In genomic region chr6:42781811-42782688, GRCh38 we compare ENCODE assay signal across 8 cellular contexts. TPM values are rescaled to one million over a fixed set of nuclear protein-coding genes. Genes with fewer than 3 reads are reported as not detected.
A peak's percentile ranks its signal among the peaks of the same experiment; 100 is the strongest.
DNase-seq lines count a peak whose midpoint lies in the region; ATAC-seq and TF ChIP-seq lines count a peak whose summit lies in the region.

A gene with protein sequence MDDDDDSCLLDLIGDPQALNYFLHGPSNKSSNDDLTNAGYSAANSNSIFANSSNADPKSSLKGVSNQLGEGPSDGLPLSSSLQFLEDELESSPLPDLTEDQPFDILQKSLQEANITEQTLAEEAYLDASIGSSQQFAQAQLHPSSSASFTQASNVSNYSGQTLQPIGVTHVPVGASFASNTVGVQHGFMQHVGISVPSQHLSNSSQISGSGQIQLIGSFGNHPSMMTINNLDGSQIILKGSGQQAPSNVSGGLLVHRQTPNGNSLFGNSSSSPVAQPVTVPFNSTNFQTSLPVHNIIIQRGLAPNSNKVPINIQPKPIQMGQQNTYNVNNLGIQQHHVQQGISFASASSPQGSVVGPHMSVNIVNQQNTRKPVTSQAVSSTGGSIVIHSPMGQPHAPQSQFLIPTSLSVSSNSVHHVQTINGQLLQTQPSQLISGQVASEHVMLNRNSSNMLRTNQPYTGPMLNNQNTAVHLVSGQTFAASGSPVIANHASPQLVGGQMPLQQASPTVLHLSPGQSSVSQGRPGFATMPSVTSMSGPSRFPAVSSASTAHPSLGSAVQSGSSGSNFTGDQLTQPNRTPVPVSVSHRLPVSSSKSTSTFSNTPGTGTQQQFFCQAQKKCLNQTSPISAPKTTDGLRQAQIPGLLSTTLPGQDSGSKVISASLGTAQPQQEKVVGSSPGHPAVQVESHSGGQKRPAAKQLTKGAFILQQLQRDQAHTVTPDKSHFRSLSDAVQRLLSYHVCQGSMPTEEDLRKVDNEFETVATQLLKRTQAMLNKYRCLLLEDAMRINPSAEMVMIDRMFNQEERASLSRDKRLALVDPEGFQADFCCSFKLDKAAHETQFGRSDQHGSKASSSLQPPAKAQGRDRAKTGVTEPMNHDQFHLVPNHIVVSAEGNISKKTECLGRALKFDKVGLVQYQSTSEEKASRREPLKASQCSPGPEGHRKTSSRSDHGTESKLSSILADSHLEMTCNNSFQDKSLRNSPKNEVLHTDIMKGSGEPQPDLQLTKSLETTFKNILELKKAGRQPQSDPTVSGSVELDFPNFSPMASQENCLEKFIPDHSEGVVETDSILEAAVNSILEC (plus strand): TSS chr6:42782052. CDS start chr6:42822023, 39,971 bp downstream.

- CTCF ChIA-PET in RWPE1 (lab: Yijun Ruan, JAX), result interaction anchor here (1.1 kb wide), 1 partner anchor 39 kb away, joined by 4 read pairs; no protein-coding TSS in a partner anchor

- H3K27me3 Mint-ChIP-seq in activated T-helper 2 cell treated with anti-CD3 and anti-CD28 coated beads, Interferon-gamma antibody, Interleukin-2, Interleukin-4, amounts not matched to agents 10 μg/mL and 5 μg/mL and 100 μg/mL, durations not matched to agents 14 hours and 24 hours and 36 hours (ENCODE audit: low read depth), result no peaks in the 10 kb centered on the region
- H3K27me3 Mint-ChIP-seq in natural killer cell treated with Interleukin-12 subunit alpha and Interleukin-12 subunit beta and Interleukin-15 and Interleukin-18, amount 100 ng/mL, for 72 hours, result no peaks in the 10 kb centered on the region

- POLR2A ChIA-PET in RWPE1 (lab: Yijun Ruan, JAX; ENCODE audit: low non-redundant PET), result interaction anchor here (0.9 to 1.7 kb wide), 5 partner anchors 12 to 147 kb away, joined by 3 to 13 read pairs (median 3); partner anchors contain the start of genes CNPY3 and TBCC

- intact Hi-C loops in activated T-helper 2 cell treated with anti-CD3 and anti-CD28 coated beads, Interferon-gamma antibody, Interleukin-2, Interleukin-4, amounts not matched to agents 10 μg/mL and 5 μg/mL and 100 μg/mL, durations not matched to agents 14 hours and 24 hours and 36 hours (cut with micrococcal nuclease), result loop anchor here (1.0 to 5.0 kb wide), 3 partner anchors 8 to 390 kb away; partner anchors contain the start of genes SRF and TBCC

- peak within 1 kb of the TSS; percentile 99 for H3K27ac Mint-ChIP-seq in activated T-helper 2 cell treated with anti-CD3 and anti-CD28 coated beads, Interferon-gamma antibody, Interleukin-2, Interleukin-4, amounts not matched to agents 10 μg/mL and 5 μg/mL and 100 μg/mL, durations not matched to agents 14 hours and 24 hours and 36 hours
- H3K27ac Mint-ChIP-seq in natural killer cell treated with Interleukin-12 subunit alpha and Interleukin-12 subunit beta and Interleukin-15 and Interleukin-18, amount 100 ng/mL, for 72 hours, result peak within 1 kb of the TSS in 1 of 2 donors; percentile 98

- H3K79me2 ChIP-seq in KMS-11 (ENCODE audit: insufficient read depth, low read depth), result peaks cover 62% of the 10 kb centered on the region

- peak within 1 kb of the TSS; percentile 100 for H3K9ac ChIP-seq in KMS-11

- no peaks in the 10 kb centered on the region for H3K27me3 ChIP-seq in KMS-11 (ENCODE audit: insufficient read depth, low read depth)

- H3K27ac ChIP-seq in KMS-11, result peak within 1 kb of the TSS; percentile 99
- peak within 1 kb of the TSS; percentile 97 for H3K27ac ChIP-seq in RWPE1

- peak within 1 kb of the TSS; percentile 42; the same call in 1 of the 2 replicates for H2AFZ ChIP-seq in KMS-11 (ENCODE audit: low read depth)

- peak within 1 kb of the TSS; percentile 87 for H3K4me3 Mint-ChIP-seq in activated T-helper 2 cell treated with anti-CD3 and anti-CD28 coated beads, Interferon-gamma antibody, Interleukin-2, Interleukin-4, amounts not matched to agents 10 μg/mL and 5 μg/mL and 100 μg/mL, durations not matched to agents 14 hours and 24 hours and 36 hours (ENCODE audit: low read depth)
- peak within 1 kb of the TSS; percentile 93 for H3K4me3 Mint-ChIP-seq in natural killer cell treated with Interleukin-12 subunit alpha and Interleukin-12 subunit beta and Interleukin-15 and Interleukin-18, amount 100 ng/mL, for 72 hours

- peak within 1 kb of the TSS; percentile 59 for H3K4me2 ChIP-seq in KMS-11

- peak; percentile 53 to 69 for ATAC-seq in natural killer cell treated with Interleukin-12 subunit alpha and Interleukin-12 subunit beta and Interleukin-15 and Interleukin-18, amount 100 ng/mL, for 72 hours

- peaks cover 20% of the 10 kb centered on the region for H3K36me3 Mint-ChIP-seq in activated T-helper 2 cell treated with anti-CD3 and anti-CD28 coated beads, Interferon-gamma antibody, Interleukin-2, Interleukin-4, amounts not matched to agents 10 μg/mL and 5 μg/mL and 100 μg/mL, durations not matched to agents 14 hours and 24 hours and 36 hours (ENCODE audit: low read depth)
- H3K36me3 Mint-ChIP-seq in natural killer cell treated with Interleukin-12 subunit alpha and Interleukin-12 subunit beta and Interleukin-15 and Interleukin-18, amount 100 ng/mL, for 72 hours, result peaks cover 5% of the 10 kb centered on the region

- H3K4me3 ChIP-seq in KMS-11 (IDR thresholded peaks at IDR 0.05; ENCODE audit: insufficient read depth, low read depth, low read length), result no peak within 1 kb of the TSS

- H3K36me3 ChIP-seq in KMS-11 (ENCODE audit: insufficient read depth), result no peaks in the 10 kb centered on the region

- H3K4me1 Mint-ChIP-seq in activated T-helper 2 cell treated with anti-CD3 and anti-CD28 coated beads, Interferon-gamma antibody, Interleukin-2, Interleukin-4, amounts not matched to agents 10 μg/mL and 5 μg/mL and 100 μg/mL, durations not matched to agents 14 hours and 24 hours and 36 hours (ENCODE audit: low read depth), result peaks cover 40% of the 10 kb centered on the region
- peaks cover 10 to 31% of the 10 kb centered on the region in 2 donors for H3K4me1 Mint-ChIP-seq in natural killer cell treated with Interleukin-12 subunit alpha and Interleukin-12 subunit beta and Interleukin-15 and Interleukin-18, amount 100 ng/mL, for 72 hours (ENCODE audit: low read depth in 2 of 2)

- no peaks in the 10 kb centered on the region for H3K9me3 Mint-ChIP-seq in activated T-helper 2 cell treated with anti-CD3 and anti-CD28 coated beads, Interferon-gamma antibody, Interleukin-2, Interleukin-4, amounts not matched to agents 10 μg/mL and 5 μg/mL and 100 μg/mL, durations not matched to agents 14 hours and 24 hours and 36 hours
- no peaks in the 10 kb centered on the region for H3K9me3 Mint-ChIP-seq in natural killer cell treated with Interleukin-12 subunit alpha and Interleukin-12 subunit beta and Interleukin-15 and Interleukin-18, amount 100 ng/mL, for 72 hours

- TF ChIP-seq CTCF in KMS-11 (conservative IDR thresholded peaks at IDR 0.05; ENCODE audit: low read depth, low read length) (no peak), RWPE1 (conservative IDR thresholded peaks at IDR 0.05; ENCODE audit: low read depth) (no peak)

- H3K4me1 ChIP-seq in KMS-11 (ENCODE audit: low read depth, poor library complexity, severe bottlenecking), result peaks cover 55% of the 10 kb centered on the region

- no peaks in the 10 kb centered on the region for H4K20me1 ChIP-seq in KMS-11 (ENCODE audit: insufficient read depth)

- DNase-seq in DMS114 treated with DMSO at 0.1 percent for 48 hours (lab: John Stamatoyannopoulos, UW; ENCODE audit: unreplicated experiment), result peak; percentile 61
- DNase-seq in RWPE1 (ENCODE audit: low spot score), result peak; percentile 92
- DNase-seq in activated T-helper 2 cell treated with anti-CD3 and anti-CD28 coated beads, Interferon-gamma antibody, Interleukin-2, Interleukin-4, amounts not matched to agents 10 μg/mL and 5 μg/mL and 100 μg/mL, durations not matched to agents 14 hours and 24 hours and 36 hours (ENCODE audit: low spot score), result peak; percentile 68
- DNase-seq in fibroblast of peridontal ligament (ENCODE audit: extremely low read depth), result peak; percentile 89
- peak; percentile 64 for DNase-seq in natural killer cell treated with Interleukin-12 subunit alpha and Interleukin-12 subunit beta and Interleukin-15 and Interleukin-18, amount 100 ng/mL, for 72 hours (ENCODE audit: low spot score)
- peak; percentile 76 for DNase-seq in stimulated activated naive CD4-positive, alpha-beta T cell treated with Interleukin-2 at 50 U/mL for 16 hours (lab: John Stamatoyannopoulos, UW)
- DNase-seq in HPDE6-E6E7 (ENCODE audit: extremely low spot score), result no peak

RNA-seq across cellular contexts. Expression of the gene that starts here (rescaled TPM):
- 14.2 and 14.4 TPM in 2 replicates for total RNA-seq in activated T-helper 2 cell treated with anti-CD3 and anti-CD28 coated beads, Interferon-gamma antibody, Interleukin-2, Interleukin-4, amounts not matched to agents 10 μg/mL and 5 μg/mL and 100 μg/mL, durations not matched to agents 14 hours and 24 hours and 36 hours
- total RNA-seq in natural killer cell treated with Interleukin-12 subunit alpha and Interleukin-12 subunit beta and Interleukin-15 and Interleukin-18, amount 100 ng/mL, for 72 hours, result 10 to 100 TPM; 13.5 to 13.9 TPM
